16 cellular contexts compared by ENCODE assay signal in genomic region chr20:58905236-58905635, GRCh38. TPM values are rescaled to one million over a fixed set of nuclear protein-coding genes. Genes with fewer than 3 reads are reported as not detected.
A peak's percentile ranks its signal among the peaks of the same experiment; 100 is the strongest.
DNase-seq lines count a peak whose midpoint lies in the region; ATAC-seq and TF ChIP-seq lines count a peak whose summit lies in the region.
"Had no signal": no experiment of that assay in that cellular context is flagged by ENCODE, and none has a peak within 500 bp of the region (broad histone marks: within the 10 kb centered on the region; RNA-seq: fewer than 3 reads in every experiment).

No MANE protein-coding gene starts in this region.

- DNase-seq in cardiac muscle cell (ENCODE audit: low read depth in 1 of 2, low spot score in 1 of 2) (no peak), Right ventricle myocardium inferior (ENCODE audit: missing footprints) (no peak), SK-N-MC (ENCODE audit: low read depth, low spot score) (no peak), fibroblast of gingiva (ENCODE audit: low read depth) (peak; percentile 68), vagina (ENCODE audit: extremely low spot score in 2 of 2) (no peak), NCI-H2171 treated with DMSO at 0.1 percent for 48 hours (lab: John Stamatoyannopoulos, UW) (no peak), GM13977 (ENCODE audit: low spot score) (no peak)
- DNase-seq: ACHN; activated CD8-positive, alpha-beta memory T cell treated with anti-CD3 and anti-CD28 coated beads for 24 hours; activated effector memory CD4-positive, alpha-beta T cell treated with Interleukin-2 at 50 U/mL for 16 hours; Calu3; heart left ventricle; uterus had no signal

- no peak overlapping the region for H3K9ac ChIP-seq in SK-N-MC (ENCODE audit: insufficient read length)

- intact Hi-C loops in Right ventricle myocardium inferior (cut with DNase I) (loop anchor here (5.0 kb wide), 1 partner anchor 598 kb away; the partner anchor contains the start of gene RAB22A), vagina (cut with DNase I) (no loop called here)

- TF ChIP-seq POLR2A in vagina (IDR thresholded peaks at IDR 0.05): no peak

- H3K9me3 ChIP-seq in cardiac muscle cell (ENCODE audit: low read depth) (no peaks in the 10 kb centered on the region), SK-N-MC (ENCODE audit: low read depth, low read length) (no peaks in the 10 kb centered on the region), vagina (no peaks in the 10 kb centered on the region)
- H3K9me3 ChIP-seq: heart left ventricle, uterus had no signal

- H3K4me3 ChIP-seq in cardiac muscle cell: no peak overlapping the region
- H3K4me3 ChIP-seq in SK-N-MC: no peak overlapping the region
- H3K4me3 ChIP-seq in vagina: no peak overlapping the region
- H3K4me3 ChIP-seq: heart left ventricle, uterus had no signal

- in situ Hi-C loops in GM13977 (cut with MboI; ENCODE audit: low pct_unique_long_range_greater_than_20kb, low sequenced_read_pairs, unreplicated experiment): no loop called here

- H3K27me3 ChIP-seq in cardiac muscle cell (no peaks in the 10 kb centered on the region), vagina (no peaks in the 10 kb centered on the region)
- H3K27me3 ChIP-seq: heart left ventricle, uterus had no signal

- ATAC-seq in Right ventricle myocardium inferior: no peak
- no peak for ATAC-seq in GM21825 (IDR thresholded peaks at IDR 0.05; ENCODE audit: unreplicated experiment)
- ATAC-seq: heart left ventricle; natural killer cell treated with Interleukin-12 subunit alpha and Interleukin-12 subunit beta and Interleukin-15 and Interleukin-18, amount 100 ng/mL, for 72 hours; Panc1 had no signal

- H3K27ac ChIP-seq in cardiac muscle cell: peak overlapping the region; percentile 92
- H3K27ac ChIP-seq in SK-N-MC: peak overlapping the region; percentile 5; the same call in 1 of the 2 replicates
- H3K27ac ChIP-seq in vagina: peak overlapping the region; percentile 23

- peaks cover 47% of the 10 kb centered on the region for H3K4me1 ChIP-seq in cardiac muscle cell (ENCODE audit: low read depth)
- peaks cover 65% of the 10 kb centered on the region for H3K4me1 ChIP-seq in vagina

- H3K36me3 ChIP-seq in cardiac muscle cell (peaks cover 61% of the 10 kb centered on the region), SK-N-MC (ENCODE audit: insufficient read depth, low read length) (peaks cover 90% of the 10 kb centered on the region), vagina (peaks cover 5 to 64% of the 10 kb centered on the region in 2 donors)
- H3K36me3 ChIP-seq: uterus had no signal

- TF ChIP-seq CTCF in cardiac muscle cell (IDR thresholded peaks at IDR 0.05; ENCODE audit: low read depth, low read length) (no peak), vagina (IDR thresholded peaks at IDR 0.05) (no peak), GM13977 (IDR thresholded peaks at IDR 0.05; ENCODE audit: extremely low read depth, insufficient read depth, missing control alignments) (no peak)

RNA-seq across cellular contexts. Expression of gene GNAS, which starts 52.7 kb away (rescaled TPM):
- 1,319 and 1,641 TPM in 2 replicates for total RNA-seq in cardiac muscle cell
- polyA plus RNA-seq in cardiac muscle cell: 2,522 and 2,744 TPM in 2 replicates
- 1,475 TPM for total RNA-seq in Right ventricle myocardium inferior
- total RNA-seq in vagina: 875 TPM

RNA-seq across cellular contexts. Expression of gene GNAS-AS1, which starts 54.5 kb away (rescaled TPM):
- total RNA-seq in cardiac muscle cell: 1.3 and 1.8 TPM in 2 replicates
- polyA plus RNA-seq in cardiac muscle cell: 1.3 and 1.4 TPM in 2 replicates
- 0.38 TPM for total RNA-seq in Right ventricle myocardium inferior
- total RNA-seq in vagina: not detected

Comparison
In these comparisons a context has a peak if more than half of its experiments do, and no peak if none do; other contexts are left out.
1. H3K27ac ChIP-seq: peak in every context shown above with its lines; median percentile 92 in cardiac muscle cell; 23 in vagina; 5 in SK-N-MC.